18 cellular contexts compared by ENCODE assay signal in the genomic region with DNA sequence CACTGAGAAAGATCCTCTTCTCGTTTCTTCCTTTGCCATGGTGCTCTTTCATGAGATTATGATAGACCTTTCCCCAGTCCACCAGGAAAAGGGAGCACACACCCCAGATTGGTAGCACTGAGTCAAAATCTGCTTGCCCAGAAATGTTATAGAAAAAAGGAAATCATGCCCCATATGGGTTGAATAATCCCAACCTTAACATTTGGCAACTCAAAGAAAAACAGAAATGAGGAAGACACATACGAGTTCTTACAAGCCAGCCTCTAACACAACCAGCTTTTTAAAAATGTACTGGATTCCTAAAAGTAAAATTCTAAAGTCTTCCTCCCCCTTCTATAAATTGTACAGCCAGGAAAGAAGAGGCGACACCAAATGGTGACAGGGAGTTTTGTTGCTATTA.
DNase-seq lines count a peak whose midpoint lies in the region; ATAC-seq, FAIRE-seq and TF ChIP-seq lines count a peak whose summit lies in the region.
"Had no signal": no experiment of that assay in that cellular context is flagged by ENCODE, and none has a peak within 500 bp of the region (broad histone marks: within the 10 kb centered on the region; RNA-seq: fewer than 3 reads in every experiment).

No MANE protein-coding gene starts in this region.

- 0 out of 4 replicates have a peak, but pooled peaks cover 1 to 5% of the 10 kb centered on the region in 2 experiments for H3K36me3 ChIP-seq in GM12878 (ENCODE audit: control insufficient read depth in 2 of 2, insufficient read depth in 2 of 2, low read length in 1 of 2)
- no peaks in the 10 kb centered on the region for H3K36me3 ChIP-seq in skeletal muscle satellite cell (ENCODE audit: insufficient read depth, low read length)
- H3K36me3 ChIP-seq in right lobe of liver = no peaks in the 10 kb centered on the region
- H3K36me3 ChIP-seq: heart right ventricle, thoracic aorta, WERI-Rb-1 had no signal

- H4K20me1 ChIP-seq in GM12878 (ENCODE audit: control insufficient read depth, insufficient read depth) = no peaks in the 10 kb centered on the region

- DNase-seq in T-helper 1 cell (no peak), MV-4-11 (lab: John Stamatoyannopoulos, UW) (peak; percentile 23), GM12878 (ENCODE audit: low read depth, low spot score) (no peak), right lobe of liver (no peak), COLO829 (ENCODE audit: low spot score) (no peak)
- DNase-seq: 8988T; activated effector memory CD4-positive, alpha-beta T cell treated with Interleukin-2 at 50 U/mL for 16 hours; Calu3; heart right ventricle; NCI-H187; NCI-H69; small intestine; WERI-Rb-1 had no signal

- WGBS in GM12878 (ENCODE audit: insufficient coverage, insufficient replicate concordance, low lambda C conversion rate, missing lambda C conversion rate) = 0% methylated on average over 3 of the region's 3 CpGs
- WGBS in right lobe of liver (ENCODE audit: insufficient coverage, low coverage, low lambda C conversion rate, missing lambda C conversion rate) = 59% methylated on average over 3 of the region's 3 CpGs

- intact Hi-C loops in GM12878 (cut with micrococcal nuclease; ENCODE audit: unreplicated experiment) (loop anchor here (2.0 kb wide), 1 partner anchor 51 kb away; no protein-coding TSS in a partner anchor), right lobe of liver (cut with DNase I) (loop anchor here in 1 of 2 donors (10.0 kb wide), 1 partner anchor 107 kb away; a partner anchor contains a TSS)

- no peak for ATAC-seq in GM12878
- ATAC-seq in right lobe of liver = no peak
- ATAC-seq in GM18520 (IDR thresholded peaks at IDR 0.05; ENCODE audit: unreplicated experiment) = no peak
- ATAC-seq: heart right ventricle had no signal

- H3K79me2 ChIP-seq in GM12878 (ENCODE audit: control insufficient read depth, insufficient read depth, low read length) = peaks cover 89% of the 10 kb centered on the region

- POLR2A ChIA-PET in GM12878 (lab: Charles Lee) = interaction anchor here (0.8 to 6.5 kb wide), 9 partner anchors 9 to 100 kb away, joined by 3 to 80 read pairs (median 4); a partner anchor contains a TSS

- TF ChIP-seq CTCF in GM12878 (IDR thresholded peaks at IDR 0.05 in 2 of 3, conservative IDR thresholded peaks at IDR 0.05 in 1 of 3; ENCODE audit: control insufficient read depth in 2 of 3, extremely low read depth in 1 of 3, insufficient read depth in 1 of 3, low read depth in 3 of 3, low read length in 3 of 3) = no peak; a peak in 2 of 6 replicates
- no peak for TF ChIP-seq CTCF in right lobe of liver (IDR thresholded peaks at IDR 0.05)

- H3K36me3 Mint-ChIP-seq in T-helper 1 cell treated with Interleukin-12 subunit alpha and Interleukin-12 subunit beta and Interleukin-4 antibody, amounts not matched to agents 30 μg/mL and 1 μg/mL, for 36 hours (ENCODE audit: low read depth) = peaks cover 28% of the 10 kb centered on the region

- H3K4me1 ChIP-seq in GM12878 (ENCODE audit: control insufficient read depth, insufficient read depth, low read length) (peaks cover 74% of the 10 kb centered on the region), skeletal muscle satellite cell (ENCODE audit: control insufficient read depth, insufficient read depth, low read length) (peaks cover 27% of the 10 kb centered on the region), right lobe of liver (peaks cover 0 to 25% (median 0%) of the 10 kb centered on the region in 4 donors)

- H3K4me3 ChIP-seq in GM12878 (peak overlapping the region; percentile 33; the same call in 1 of the 2 replicates), skeletal muscle satellite cell (ENCODE audit: low read length) (no peak overlapping the region), right lobe of liver (no peak overlapping the region)
- H3K4me3 ChIP-seq: heart right ventricle, thoracic aorta had no signal

- H3K9me3 ChIP-seq in GM12878 (replicated peaks; ENCODE audit: control insufficient read depth, insufficient read depth, low read length) (no peaks in the 10 kb centered on the region; the same call in 2 of the 3 replicates), skeletal muscle satellite cell (replicated peaks; ENCODE audit: low read length) (no peaks in the 10 kb centered on the region), right lobe of liver (no peaks in the 10 kb centered on the region)
- H3K9me3 ChIP-seq: thoracic aorta had no signal

- CTCF ChIA-PET in GM12878 (lab: Yijun Ruan, JAX) = interaction anchor here (0.7 to 5.0 kb wide), 9 partner anchors 9 to 102 kb away, joined by 3 to 37 read pairs (median 10); no protein-coding TSS in a partner anchor

- peak overlapping the region; percentile 100 for H3K27ac Mint-ChIP-seq in T-helper 1 cell treated with Interleukin-12 subunit alpha and Interleukin-12 subunit beta and Interleukin-4 antibody, amounts not matched to agents 30 μg/mL and 1 μg/mL, for 36 hours

- BruUV-seq in GM12878 (replicated peaks; lab: Mats Ljungman, UMichigan) = no TSS peak

- no peak for FAIRE-seq in GM12878 (lab: Jason Lieb, UNC)
- FAIRE-seq: small intestine had no signal

- no peaks in the 10 kb centered on the region for H3K9me3 Mint-ChIP-seq in T-helper 1 cell treated with Interleukin-12 subunit alpha and Interleukin-12 subunit beta and Interleukin-4 antibody, amounts not matched to agents 30 μg/mL and 1 μg/mL, for 36 hours

- in situ Hi-C loops in GM12878 (cut with MboI) = no loop called here

- H3K27me3 ChIP-seq in GM12878 (replicated peaks in 1 of 2; ENCODE audit: control insufficient read depth in 2 of 2, insufficient read depth in 2 of 2, low read length in 1 of 2) (no peaks in the 10 kb centered on the region), skeletal muscle satellite cell (ENCODE audit: control insufficient read depth, insufficient read depth, low read length) (no peaks in the 10 kb centered on the region), right lobe of liver (no peaks in the 10 kb centered on the region)
- H3K27me3 ChIP-seq: heart right ventricle had no signal

- H3K4me3 Mint-ChIP-seq in T-helper 1 cell treated with Interleukin-12 subunit alpha and Interleukin-12 subunit beta and Interleukin-4 antibody, amounts not matched to agents 30 μg/mL and 1 μg/mL, for 36 hours = peak overlapping the region; percentile 67
- H3K4me3 Mint-ChIP-seq: neural crest cell had no signal

- no peak overlapping the region for H2AFZ ChIP-seq in GM12878 (ENCODE audit: control insufficient read depth, low read depth, low read length)

- H3K27ac ChIP-seq in GM12878 (ENCODE audit: control insufficient read depth, insufficient read depth) (peak overlapping the region; percentile 97), right lobe of liver (no peak overlapping the region)
- H3K27ac ChIP-seq: thoracic aorta, WERI-Rb-1 had no signal

- H3K4me2 ChIP-seq in GM12878 (ENCODE audit: control insufficient read depth, insufficient read depth) (peak overlapping the region; percentile 85), skeletal muscle satellite cell (ENCODE audit: low read length) (peak overlapping the region; percentile 33)

- H3K4me1 Mint-ChIP-seq in T-helper 1 cell treated with Interleukin-12 subunit alpha and Interleukin-12 subunit beta and Interleukin-4 antibody, amounts not matched to agents 30 μg/mL and 1 μg/mL, for 36 hours (ENCODE audit: low read depth) = peaks cover 80% of the 10 kb centered on the region

- peak overlapping the region; percentile 5 for H3K9ac ChIP-seq in GM12878 (ENCODE audit: control insufficient read depth, insufficient read depth, low read length)
- H3K9ac ChIP-seq in skeletal muscle satellite cell (ENCODE audit: low read depth, low read length) = no peak overlapping the region

- TF ChIP-seq POLR2A in GM12878 (IDR thresholded peaks at IDR 0.05; ENCODE audit: low read depth, low read length) = no peak
- no peak for TF ChIP-seq POLR2A in right lobe of liver (IDR thresholded peaks at IDR 0.05)

- RAD21 ChIA-PET in GM12878 (lab: Charles Lee; ENCODE audit: unreplicated experiment) = interaction anchor here (0.8 to 18.1 kb wide), 9 partner anchors 9 to 95 kb away, joined by 3 to 408 read pairs (median 4); a partner anchor contains a TSS

- no peaks in the 10 kb centered on the region for H3K27me3 Mint-ChIP-seq in T-helper 1 cell treated with Interleukin-12 subunit alpha and Interleukin-12 subunit beta and Interleukin-4 antibody, amounts not matched to agents 30 μg/mL and 1 μg/mL, for 36 hours (ENCODE audit: low read depth)

- no peak for TF ChIP-seq EP300 in GM12878 (IDR thresholded peaks at IDR 0.05; ENCODE audit: borderline replicate concordance in 1 of 2, control insufficient read depth in 1 of 2, low read depth in 2 of 2, low read length in 2 of 2)

- TF ChIP-seq RAD21 in GM12878 (IDR thresholded peaks at IDR 0.05; ENCODE audit: insufficient read depth, low read depth, low read length) = no peak

- SMC1A ChIA-PET in GM12878 (lab: Charles Lee; ENCODE audit: uncharacterized antibody, unreplicated experiment) = interaction anchor here (0.6 to 18.1 kb wide), 17 partner anchors 8 to 95 kb away, joined by 3 to 433 read pairs (median 8); a partner anchor contains a TSS

TF ChIP-seq in GM12878, 131 proteins besides CTCF, POLR2A, EP300 and RAD21:
- no peak for TF ChIP-seq PML (IDR thresholded peaks at IDR 0.05; ENCODE audit: low read length)
